1 cellular context compared by ENCODE assay signal in genomic region chr7:138625849-138626230, GRCh38.
TF ChIP-seq lines count a peak whose summit lies in the region.

No MANE protein-coding gene starts in this region.

TF ChIP-seq in K562, 482 proteins besides CTCF, POLR2A, EP300 and RAD21 (continued from another document):
- TF ChIP-seq BRCA1 (IDR thresholded peaks at IDR 0.05), result no peak
- no peak for TF ChIP-seq BRCA1 (CRISPR knock-in tag; IDR thresholded peaks at IDR 0.05)
- TF ChIP-seq ZNF79 (CRISPR knock-in tag; IDR thresholded peaks at IDR 0.05; ENCODE audit: low read depth), result no peak
- no peak for TF ChIP-seq KAT7 (CRISPR knock-in tag; IDR thresholded peaks at IDR 0.05; ENCODE audit: borderline replicate concordance)
